15 cellular contexts compared by ENCODE assay signal in genomic region chr1:183569141-183569540, GRCh38. TPM values are rescaled to one million over a fixed set of nuclear protein-coding genes. Genes with fewer than 3 reads are reported as not detected.
DNase-seq lines count a peak whose midpoint lies in the region; ATAC-seq and TF ChIP-seq lines count a peak whose summit lies in the region.
"Had no signal": no experiment of that assay in that cellular context is flagged by ENCODE, and none has a peak within 500 bp of the region (broad histone marks: within the 10 kb centered on the region; RNA-seq: fewer than 3 reads in every experiment).

No MANE protein-coding gene starts in this region.

- H3K9me3 ChIP-seq in colonic mucosa, result no peaks in the 10 kb centered on the region
- H3K9me3 ChIP-seq: thoracic aorta had no signal

- H3K4me1 ChIP-seq in colonic mucosa, result no peaks in the 10 kb centered on the region

- intact Hi-C loops in activated CD8-positive, alpha-beta T cell treated with anti-CD3 and anti-CD28 coated beads for 36 hours (cut with micrococcal nuclease), result no loop called here
- intact Hi-C loops in colonic mucosa (cut with DNase I), result no loop called here

- H3K4me1 Mint-ChIP-seq in activated CD8-positive, alpha-beta T cell treated with anti-CD3 and anti-CD28 coated beads for 36 hours (ENCODE audit: low read depth), result peaks cover 23% of the 10 kb centered on the region
- H3K4me1 Mint-ChIP-seq in activated CD8-positive, alpha-beta T cell treated with anti-CD3 and anti-CD28 coated beads, Interleukin-2, amount 10 ng/mL, durations not matched to agents 7 days and 5 days (ENCODE audit: low read depth), result peaks cover 11% of the 10 kb centered on the region
- H3K4me1 Mint-ChIP-seq in progenitor cell of endocrine pancreas (ENCODE audit: low read depth), result no peaks in the 10 kb centered on the region

- H3K9me3 Mint-ChIP-seq in activated CD8-positive, alpha-beta T cell treated with anti-CD3 and anti-CD28 coated beads for 36 hours, result no peaks in the 10 kb centered on the region
- H3K9me3 Mint-ChIP-seq in activated CD8-positive, alpha-beta T cell treated with anti-CD3 and anti-CD28 coated beads, Interleukin-2, amount 10 ng/mL, durations not matched to agents 7 days and 5 days (ENCODE audit: insufficient read depth), result no peaks in the 10 kb centered on the region
- no peaks in the 10 kb centered on the region for H3K9me3 Mint-ChIP-seq in progenitor cell of endocrine pancreas (ENCODE audit: low read depth)

- peak; percentile 38 for DNase-seq in activated CD8-positive, alpha-beta T cell treated with anti-CD3 and anti-CD28 coated beads for 36 hours
- no peak for DNase-seq in activated CD8-positive, alpha-beta T cell treated with anti-CD3 and anti-CD28 coated beads, Interleukin-2, amount 10 ng/mL, durations not matched to agents 7 days and 5 days
- DNase-seq in HT1080 (ENCODE audit: low read depth) (peak; percentile 66), astrocyte of the spinal cord (ENCODE audit: low read depth, low spot score) (peak; percentile 32), progenitor cell of endocrine pancreas (ENCODE audit: low spot score, unreplicated experiment) (no peak), NOMO-1 treated with dmso at 0.1 percent for 144 hours (lab: John Stamatoyannopoulos, UW; ENCODE audit: unreplicated experiment) (no peak), SKM-1 treated with dmso at 0.1 percent for 144 hours (lab: John Stamatoyannopoulos, UW; ENCODE audit: unreplicated experiment) (no peak), colonic mucosa (no peak)
- DNase-seq: activated effector memory CD4-positive, alpha-beta T cell treated with anti-CD3 and anti-CD28 coated beads, Interleukin-2, amount 50 U/mL, for 16 hours; GDM1; glutamatergic neuron; NCI-H1436 treated with DMSO at 0.1 percent for 48 hours had no signal

- TF ChIP-seq CTCF in activated CD8-positive, alpha-beta T cell treated with anti-CD3 and anti-CD28 coated beads for 36 hours (IDR thresholded peaks at IDR 0.05), result no peak
- TF ChIP-seq CTCF in astrocyte of the spinal cord (IDR thresholded peaks at IDR 0.05; ENCODE audit: low read depth, low read length), result no peak
- TF ChIP-seq CTCF in progenitor cell of endocrine pancreas (IDR thresholded peaks at IDR 0.05; ENCODE audit: unreplicated experiment), result no peak
- TF ChIP-seq CTCF in colonic mucosa (IDR thresholded peaks at IDR 0.05), result no peak

- CTCF ChIA-PET in activated CD8-positive, alpha-beta T cell treated with anti-CD3 and anti-CD28 coated beads for 36 hours (lab: Charles Lee), result interaction anchor here (0.9 to 3.0 kb wide), 6 partner anchors 10 to 65 kb away, joined by 3 to 13 read pairs (median 4); no protein-coding TSS in a partner anchor
- CTCF ChIA-PET in activated CD8-positive, alpha-beta T cell treated with anti-CD3 and anti-CD28 coated beads, Interleukin-2, amount 10 ng/mL, durations not matched to agents 7 days and 5 days (lab: Charles Lee), result interaction anchor here (1.4 kb wide), 1 partner anchor 21 kb away, joined by 4 read pairs; the partner anchor contains the start of gene NCF2

- no peaks in the 10 kb centered on the region for H3K27me3 ChIP-seq in colonic mucosa

- H3K36me3 Mint-ChIP-seq in activated CD8-positive, alpha-beta T cell treated with anti-CD3 and anti-CD28 coated beads for 36 hours (ENCODE audit: low read depth), result no peaks in the 10 kb centered on the region
- H3K36me3 Mint-ChIP-seq in activated CD8-positive, alpha-beta T cell treated with anti-CD3 and anti-CD28 coated beads, Interleukin-2, amount 10 ng/mL, durations not matched to agents 7 days and 5 days (ENCODE audit: low read depth), result peaks cover 8% of the 10 kb centered on the region
- H3K36me3 Mint-ChIP-seq in progenitor cell of endocrine pancreas (ENCODE audit: insufficient read depth), result no peaks in the 10 kb centered on the region

- H3K36me3 ChIP-seq in colonic mucosa, result no peaks in the 10 kb centered on the region
- H3K36me3 ChIP-seq: thoracic aorta had no signal

- POLR2A ChIA-PET in activated CD8-positive, alpha-beta T cell treated with anti-CD3 and anti-CD28 coated beads for 36 hours (lab: Charles Lee), result interaction anchor here (0.9 to 3.7 kb wide), 5 partner anchors 10 to 99 kb away, joined by 3 to 19 read pairs (median 3); partner anchors contain the start of gene NCF2
- POLR2A ChIA-PET in activated CD8-positive, alpha-beta T cell treated with anti-CD3 and anti-CD28 coated beads, Interleukin-2, amount 10 ng/mL, durations not matched to agents 7 days and 5 days (lab: Charles Lee), result interaction anchor here (0.6 kb wide), 1 partner anchor 1217 kb away, joined by 4 read pairs; no protein-coding TSS in a partner anchor

- H3K27me3 Mint-ChIP-seq in activated CD8-positive, alpha-beta T cell treated with anti-CD3 and anti-CD28 coated beads for 36 hours, result no peaks in the 10 kb centered on the region
- H3K27me3 Mint-ChIP-seq in activated CD8-positive, alpha-beta T cell treated with anti-CD3 and anti-CD28 coated beads, Interleukin-2, amount 10 ng/mL, durations not matched to agents 7 days and 5 days (ENCODE audit: low read depth), result no peaks in the 10 kb centered on the region
- no peaks in the 10 kb centered on the region for H3K27me3 Mint-ChIP-seq in progenitor cell of endocrine pancreas

- no peak overlapping the region for H3K9ac ChIP-seq in colonic mucosa (ENCODE audit: low read depth in 2 of 2, low read length in 2 of 2)

- ATAC-seq in activated CD8-positive, alpha-beta T cell treated with anti-CD3 and anti-CD28 coated beads for 36 hours, result peak; percentile 80
- no peak for ATAC-seq in activated CD8-positive, alpha-beta T cell treated with anti-CD3 and anti-CD28 coated beads, Interleukin-2, amount 10 ng/mL, durations not matched to agents 7 days and 5 days

- in situ Hi-C loops in astrocyte of the spinal cord (cut with HindIII; ENCODE audit: low sequenced_read_pairs), result no loop called here

- H3K4me3 Mint-ChIP-seq in activated CD8-positive, alpha-beta T cell treated with anti-CD3 and anti-CD28 coated beads for 36 hours, result no peak overlapping the region
- no peak overlapping the region for H3K4me3 Mint-ChIP-seq in activated CD8-positive, alpha-beta T cell treated with anti-CD3 and anti-CD28 coated beads, Interleukin-2, amount 10 ng/mL, durations not matched to agents 7 days and 5 days
- no peak overlapping the region for H3K4me3 Mint-ChIP-seq in progenitor cell of endocrine pancreas (ENCODE audit: low read depth)

- H3K4me3 ChIP-seq in astrocyte of the spinal cord (ENCODE audit: low read depth, low read length) (no peak overlapping the region), colonic mucosa (no peak overlapping the region)
- H3K4me3 ChIP-seq: thoracic aorta had no signal

- H3K27ac ChIP-seq in colonic mucosa, result no peak overlapping the region
- H3K27ac ChIP-seq: thoracic aorta had no signal

- no peak overlapping the region for H3K27ac Mint-ChIP-seq in activated CD8-positive, alpha-beta T cell treated with anti-CD3 and anti-CD28 coated beads for 36 hours
- no peak overlapping the region for H3K27ac Mint-ChIP-seq in activated CD8-positive, alpha-beta T cell treated with anti-CD3 and anti-CD28 coated beads, Interleukin-2, amount 10 ng/mL, durations not matched to agents 7 days and 5 days
- peak overlapping the region; percentile 81 for H3K27ac Mint-ChIP-seq in progenitor cell of endocrine pancreas

RNA-seq across cellular contexts. Expression of gene NCF2, which starts 21.1 kb away (rescaled TPM):
- 1 to 10 TPM; 4.2 to 4.7 TPM for total RNA-seq in activated CD8-positive, alpha-beta T cell treated with anti-CD3 and anti-CD28 coated beads for 36 hours
- total RNA-seq in activated CD8-positive, alpha-beta T cell treated with anti-CD3 and anti-CD28 coated beads, Interleukin-2, amount 10 ng/mL, durations not matched to agents 7 days and 5 days, result 10 to 100 TPM in 1 of 2 experiments, 1 to 10 TPM in 1; 9.2 to 10.3 TPM
- 4.4 and 5.4 TPM in 2 replicates for total RNA-seq in HT1080 (2014; rRNA removed; shearing (Covaris generic))
- 12.9 and 13.3 TPM in 2 replicates for polyA plus RNA-seq in HT1080 (2015; cell fraction: cytosol; rRNA removed)
- polyA plus RNA-seq in HT1080 (2015; cell fraction: nucleus; rRNA removed), result 8.4 and 17.5 TPM in 2 replicates
- total RNA-seq in progenitor cell of endocrine pancreas, result 0.67 and 1.7 TPM in 2 replicates
- 1 to 10 TPM; 2.5 to 9.1 TPM for total RNA-seq in colonic mucosa
- total RNA-seq: dermis blood vessel endothelial cell, lung microvascular endothelial cell had no signal

Comparison
In these comparisons a context has a peak if more than half of its experiments do, and no peak if none do; other contexts are left out.
1. DNase-seq: peak in activated CD8-positive, alpha-beta T cell treated with anti-CD3 and anti-CD28 coated beads for 36 hours (single experiment), HT1080 (single experiment) and astrocyte of the spinal cord (single experiment); none in activated CD8-positive, alpha-beta T cell treated with anti-CD3 and anti-CD28 coated beads, Interleukin-2, amount 10 ng/mL, durations not matched to agents 7 days and 5 days (single experiment), progenitor cell of endocrine pancreas (single experiment), NOMO-1 treated with dmso at 0.1 percent for 144 hours (single experiment), SKM-1 treated with dmso at 0.1 percent for 144 hours (single experiment) and colonic mucosa (single experiment).